Comparison of ENCODE assay signal across 8 cellular contexts in the genomic region with DNA sequence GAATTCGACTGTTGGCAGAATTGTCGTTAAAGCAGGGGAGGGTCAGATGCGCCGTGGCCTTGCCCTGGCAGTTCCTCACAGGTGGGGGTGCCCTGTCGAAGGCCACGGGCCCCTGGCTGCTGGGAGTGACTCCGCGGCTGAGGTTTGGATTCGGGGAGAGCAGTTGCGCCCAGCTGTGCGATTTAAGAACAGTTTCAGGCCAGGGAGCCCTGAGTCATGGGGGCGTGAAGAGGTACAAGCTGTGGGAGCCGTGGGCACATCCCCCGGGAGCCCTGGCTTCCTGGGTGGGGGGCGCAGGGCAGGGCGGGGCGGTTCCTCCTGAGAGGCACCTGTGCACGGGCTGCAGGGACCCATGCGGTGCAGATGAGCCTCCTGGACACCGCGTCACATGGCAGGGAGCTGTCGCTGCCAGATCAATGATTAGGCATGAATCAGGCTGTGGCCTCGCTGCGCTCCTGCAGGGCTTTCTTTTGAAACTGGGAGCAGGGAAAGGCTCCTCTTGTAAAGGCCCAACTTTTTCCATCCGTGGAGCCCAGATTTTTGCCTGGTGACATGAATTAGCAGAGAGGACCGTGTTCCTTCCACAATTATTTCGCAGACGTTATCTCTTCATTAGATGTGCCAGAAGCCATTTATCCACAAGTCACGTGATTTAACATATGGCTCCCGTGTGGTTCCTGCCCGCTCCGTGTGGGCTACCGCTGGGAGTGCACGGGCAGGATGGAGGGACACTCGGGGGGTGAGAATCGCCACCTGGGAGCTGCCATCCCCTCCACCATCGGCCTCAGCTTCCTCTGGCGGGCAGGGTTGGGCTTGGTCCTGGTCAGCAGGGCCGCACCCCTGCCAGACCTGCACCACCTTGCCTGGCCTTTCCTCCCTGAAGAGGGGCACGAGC. TPM values are rescaled to one million over a fixed set of nuclear protein-coding genes. Genes with fewer than 3 reads are reported as not detected.
DNase-seq lines count a peak whose midpoint lies in the region; ATAC-seq, FAIRE-seq and TF ChIP-seq lines count a peak whose summit lies in the region.

No MANE protein-coding gene starts in this region.

- no peaks in the 10 kb centered on the region for H3K9me1 ChIP-seq in keratinocyte (ENCODE audit: control insufficient read depth, extremely low read depth, insufficient read depth, low read length)

- peak overlapping the region; percentile 90 for H3K4me2 ChIP-seq in keratinocyte (ENCODE audit: control insufficient read depth, extremely low read depth, insufficient read depth, low read depth, low read length)

- peaks cover 9% of the 10 kb centered on the region for H3K4me1 ChIP-seq in keratinocyte (ENCODE audit: control insufficient read depth, extremely low read depth, insufficient read depth, low read length)

- peak; percentile 24 for ATAC-seq in HG02981 (IDR thresholded peaks at IDR 0.05; ENCODE audit: unreplicated experiment)
- no peak for ATAC-seq in HG03108 (IDR thresholded peaks at IDR 0.05; ENCODE audit: unreplicated experiment)
- no peak for ATAC-seq in GM19328 (IDR thresholded peaks at IDR 0.05; ENCODE audit: unreplicated experiment)

- H3K27ac ChIP-seq in brain microvascular endothelial cell (no peak overlapping the region), keratinocyte (ENCODE audit: control insufficient read depth, insufficient read depth, low read length) (peak overlapping the region; percentile 61)

- H4K20me1 ChIP-seq in keratinocyte (ENCODE audit: control insufficient read depth, extremely low read depth, insufficient read depth, low read length): peaks cover 3% of the 10 kb centered on the region

- no peak for TF ChIP-seq CTCF in GM12865 (IDR thresholded peaks at IDR 0.05; ENCODE audit: insufficient read depth, low read depth, low read length, missing control alignments)
- no peak for TF ChIP-seq CTCF in brain microvascular endothelial cell (IDR thresholded peaks at IDR 0.05; ENCODE audit: low read depth, low read length, missing control alignments)
- TF ChIP-seq CTCF in keratinocyte (optimal IDR thresholded peaks at IDR 0.05 in 1 of 3, IDR thresholded peaks at IDR 0.05 in 1 of 3, conservative IDR thresholded peaks at IDR 0.05 in 1 of 3; ENCODE audit: extremely low read depth in 1 of 3, insufficient read depth in 2 of 3, low read length in 3 of 3): no peak

- peak; percentile 76 for FAIRE-seq in keratinocyte (lab: Jason Lieb, UNC)

- peak overlapping the region; percentile 84 for H3K9ac ChIP-seq in keratinocyte (ENCODE audit: control insufficient read depth, extremely low read depth, insufficient read depth, low read length)

- H3K4me3 ChIP-seq in GM12865 (ENCODE audit: low read depth, low read length) (peak overlapping the region; percentile 58), brain microvascular endothelial cell (ENCODE audit: low read depth, low read length) (peak overlapping the region; percentile 63), keratinocyte (ENCODE audit: control insufficient read depth in 2 of 3, extremely low read depth in 1 of 3, insufficient read depth in 2 of 3, low read depth in 1 of 3, low read length in 3 of 3) (peak overlapping the region; percentile 40 to 80 (median 73))

- H3K36me3 ChIP-seq in brain microvascular endothelial cell (replicated peaks) (no peaks in the 10 kb centered on the region), keratinocyte (ENCODE audit: control insufficient read depth in 2 of 2, extremely low read depth in 1 of 2, insufficient read depth in 2 of 2, low read length in 2 of 2) (peaks cover 0 to 4% of the 10 kb centered on the region in 2 experiments)

- in situ Hi-C loops in brain microvascular endothelial cell (cut with HindIII; ENCODE audit: low pct_ligation_motif_present, low sequenced_read_pairs): no loop called here

- peaks cover 33% of the 10 kb centered on the region for H3K79me2 ChIP-seq in keratinocyte (ENCODE audit: control insufficient read depth, insufficient read depth, low read length)

- no peaks in the 10 kb centered on the region for H3K9me3 ChIP-seq in keratinocyte (ENCODE audit: control insufficient read depth, low read depth, low read length)

- dilution Hi-C loops in keratinocyte (cut with MboI; ENCODE audit: extremely low pct_ligation_motif_present, low sequenced_read_pairs): no loop called here

- DNase-seq in GM12865 (ENCODE audit: low read depth): peak; percentile 42
- DNase-seq in RPMI8226: peak; percentile 47
- no peak for DNase-seq in brain microvascular endothelial cell
- DNase-seq in keratinocyte (ENCODE audit: low read depth, low spot score): no peak
- peak; percentile 28 to 37 for DNase-seq in stimulated activated CD4-positive, alpha-beta T cell treated with anti-CD3 and anti-CD28 coated beads, Interleukin-4, amount 100 ng/mL, for 4 hours

- H2AFZ ChIP-seq in keratinocyte (ENCODE audit: control insufficient read depth, low read length): peak overlapping the region; percentile 40

- no peaks in the 10 kb centered on the region for H3K27me3 ChIP-seq in brain microvascular endothelial cell (replicated peaks)
- H3K27me3 ChIP-seq in keratinocyte (ENCODE audit: control insufficient read depth, extremely low read depth, insufficient read depth, low read length): no peaks in the 10 kb centered on the region

RNA-seq across cellular contexts. Expression of gene PWWP2B, which starts 0.9 kb away (rescaled TPM):
- polyA plus RNA-seq in keratinocyte: 3.1 to 6.5 TPM (median 3.8 TPM) in 3 replicates
- polyA plus RNA-seq in keratinocyte (2011; ENCODE audit: low read depth): 4.3 TPM
- 2.2 and 5.8 TPM in 2 replicates for polyA plus RNA-seq in keratinocyte (2011; cell fraction: cytosol; rRNA removed)
- 6.3 and 9.1 TPM in 2 replicates for polyA plus RNA-seq in keratinocyte (2011; cell fraction: nucleus; rRNA removed)
- polyA plus RNA-seq in keratinocyte (2012; ENCODE audit: low replicate concordance): 8.8 and 10.9 TPM in 2 replicates
- 1.8 to 2.5 TPM (median 2.1 TPM) in 3 replicates for polyA minus RNA-seq in keratinocyte
- 20.3 TPM for polyA minus RNA-seq in keratinocyte (2011; cell fraction: cytosol; rRNA and poly(A)+ RNA removed)
- polyA minus RNA-seq in keratinocyte (2011; cell fraction: nucleus; rRNA and poly(A)+ RNA removed): 7.9 and 10.7 TPM in 2 replicates

Comparison
In these comparisons a context has a peak if more than half of its experiments do, and no peak if none do; other contexts are left out.
1. DNase-seq: peak in GM12865 (single experiment), RPMI8226 (single experiment) and stimulated activated CD4-positive, alpha-beta T cell treated with anti-CD3 and anti-CD28 coated beads, Interleukin-4, amount 100 ng/mL, for 4 hours (2 of 2); none in brain microvascular endothelial cell (single experiment) and keratinocyte (single experiment).
2. Peak in every context shown above with its lines, with median percentiles within 50 percentile points of each other: H3K4me3 ChIP-seq.